ENCODE assay signal across 8 cellular contexts in genomic region chr17:57954421-57955182, GRCh38. TPM values are rescaled to one million over a fixed set of nuclear protein-coding genes. Genes with fewer than 3 reads are reported as not detected.
DNase-seq lines count a peak whose midpoint lies in the region; ATAC-seq and TF ChIP-seq lines count a peak whose summit lies in the region.

No MANE protein-coding gene starts in this region.

- intact Hi-C loops in body of pancreas (cut with DNase I) (no loop called here), sciatic nerve (cut with DNase I) (no loop called here)

- H3K36me3 ChIP-seq in body of pancreas (replicated peaks in 1 of 2; ENCODE audit: insufficient read depth in 1 of 2, low read depth in 2 of 2) (no peaks in the 10 kb centered on the region), iPS-18a (ENCODE audit: control insufficient read depth, low read depth, low read length) (no peaks in the 10 kb centered on the region)

- no peak for TF ChIP-seq CTCF in body of pancreas (IDR thresholded peaks at IDR 0.05)

- peaks cover 34% of the 10 kb centered on the region for H3K4me1 ChIP-seq in body of pancreas
- peaks cover 24% of the 10 kb centered on the region for H3K4me1 ChIP-seq in iPS-18a (ENCODE audit: control insufficient read depth, low read depth, low read length)

- 1 to 2% methylated on average over 16 to 81 of the region's 84 CpGs for WGBS in body of pancreas, 2 donors

- H3K27ac ChIP-seq in body of pancreas (peak overlapping the region; percentile 86 to 97 (median 88)), iPS-18a (ENCODE audit: low read length) (no peak overlapping the region)

- H3K9me3 ChIP-seq in body of pancreas (no peaks in the 10 kb centered on the region), iPS-18a (ENCODE audit: control insufficient read depth, low read depth, low read length) (no peaks in the 10 kb centered on the region)

- ATAC-seq in body of pancreas (peak; percentile 60), sciatic nerve (peak; percentile 76), HG02870 (IDR thresholded peaks at IDR 0.05; ENCODE audit: unreplicated experiment) (no peak)

- DNase-seq in activated effector memory CD4-positive, alpha-beta T cell treated with anti-CD3 and anti-CD28 coated beads, Interleukin-2, amount 50 U/mL, for 16 hours: peak; percentile 54
- DNase-seq in activated effector memory CD4-positive, alpha-beta T cell treated with Interleukin-2 at 50 U/mL for 16 hours: no peak
- DNase-seq in NCI-H226 (peak; percentile 56), body of pancreas (peak; percentile 60 to 75 (median 72)), sciatic nerve (ENCODE audit: low spot score) (peak; percentile 85)
- DNase-seq in stimulated activated CD4-positive, alpha-beta T cell treated with anti-CD3 and anti-CD28 coated beads, Interleukin-15, amount 100 ng/mL, for 24 hours: no peak

- H3K4me3 ChIP-seq in body of pancreas (peak overlapping the region; percentile 57 to 80), iPS-18a (ENCODE audit: low read length) (peak overlapping the region; percentile 60)

- no peak overlapping the region for H3K9ac ChIP-seq in iPS-18a (ENCODE audit: low read length)

- peak; percentile 33 to 65 (median 61) for TF ChIP-seq POLR2A in body of pancreas (IDR thresholded peaks at IDR 0.05)

- no peaks in the 10 kb centered on the region for H3K27me3 ChIP-seq in body of pancreas
- H3K27me3 ChIP-seq in iPS-18a (ENCODE audit: control insufficient read depth, insufficient read depth, low read length): peaks cover 43% of the 10 kb centered on the region

RNA-seq across cellular contexts. Expression of gene CUEDC1, which starts 0.6 kb away (rescaled TPM):
- total RNA-seq in body of pancreas (10 to 100 TPM; 35.8 to 48.1 TPM), sciatic nerve (44.3 TPM)

RNA-seq across cellular contexts. Expression of gene VEZF1, which starts 33.5 kb away (rescaled TPM):
- total RNA-seq in body of pancreas (10 to 100 TPM; 14.5 to 39.4 TPM), sciatic nerve (73.8 TPM)

RNA-seq across cellular contexts. Expression of gene SRSF1, which starts 52.4 kb away (rescaled TPM):
- total RNA-seq in body of pancreas (100 to 1,000 TPM in 1 of 2 donors, 10 to 100 TPM in 1; 76.0 to 139 TPM), sciatic nerve (169 TPM)

Comparison
In these comparisons a context has a peak if more than half of its experiments do, and no peak if none do; other contexts are left out.
1. DNase-seq: peak in activated effector memory CD4-positive, alpha-beta T cell treated with anti-CD3 and anti-CD28 coated beads, Interleukin-2, amount 50 U/mL, for 16 hours (single experiment), NCI-H226 (single experiment), body of pancreas (4 of 4) and sciatic nerve (single experiment); none in activated effector memory CD4-positive, alpha-beta T cell treated with Interleukin-2 at 50 U/mL for 16 hours (single experiment) and stimulated activated CD4-positive, alpha-beta T cell treated with anti-CD3 and anti-CD28 coated beads, Interleukin-15, amount 100 ng/mL, for 24 hours (single experiment).